In the genomic region with DNA sequence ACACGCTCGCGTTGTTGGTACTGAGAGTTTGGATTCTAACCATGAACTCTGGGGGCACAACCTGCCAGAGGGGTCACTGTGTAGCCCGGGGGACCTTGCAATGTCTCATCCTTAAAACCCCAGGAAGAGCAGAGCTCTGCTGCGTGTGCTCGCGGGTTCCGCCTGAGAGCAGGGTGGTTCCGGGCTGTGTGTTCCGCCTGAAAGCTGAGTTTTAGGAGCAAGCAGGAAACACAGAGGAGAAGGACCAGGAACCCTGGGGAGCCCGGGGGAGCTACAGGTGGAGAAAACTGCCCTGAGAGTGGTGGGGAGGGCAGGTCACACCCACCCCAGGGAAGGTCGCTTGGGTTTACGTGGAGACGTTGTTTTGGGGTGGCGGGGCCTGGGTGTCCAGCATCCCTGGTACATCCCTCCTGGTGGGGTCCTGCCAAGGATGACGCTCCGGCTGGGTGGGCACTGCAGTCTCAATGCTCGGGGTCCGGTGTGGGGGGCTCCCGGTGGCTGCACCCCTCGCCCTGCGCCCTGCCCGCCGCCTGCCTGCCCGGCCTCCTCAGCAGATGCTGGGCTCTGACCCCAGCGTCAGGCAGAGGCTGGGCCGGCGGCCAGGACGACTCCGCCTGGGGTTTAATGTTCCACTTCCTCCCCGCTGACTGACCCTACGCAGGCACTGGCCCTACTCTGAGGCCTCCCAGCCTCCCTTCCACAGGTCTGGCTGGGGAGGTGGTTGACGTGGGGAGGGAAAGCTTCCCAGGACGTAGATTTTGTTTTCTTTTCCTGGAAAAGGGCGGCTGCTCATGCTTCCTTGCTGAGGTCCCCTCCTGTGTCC, we compare ENCODE assay signal across 21 cellular contexts. TPM values are rescaled to one million over a fixed set of nuclear protein-coding genes. Genes with fewer than 3 reads are reported as not detected.
DNase-seq lines count a peak whose midpoint lies in the region; ATAC-seq, FAIRE-seq and TF ChIP-seq lines count a peak whose summit lies in the region.
"Had no signal": no experiment of that assay in that cellular context is flagged by ENCODE, and none has a peak within 500 bp of the region (broad histone marks: within the 10 kb centered on the region; RNA-seq: fewer than 3 reads in every experiment).

No MANE protein-coding gene starts in this region.

- H2AFZ ChIP-seq in K562 (ENCODE audit: low read depth, low read length), result peak overlapping the region; percentile 33; the same call in 1 of the 2 replicates
- H2AFZ ChIP-seq: PC-9 had no signal

- ATAC-seq in K562 (no peak), psoas muscle (peak in 3 of 4 donors; percentile 26 to 76 (median 44)), HG03460 (IDR thresholded peaks at IDR 0.05; ENCODE audit: unreplicated experiment) (no peak)

- H3K9me3 ChIP-seq in K562 (replicated peaks; ENCODE audit: control insufficient read depth, insufficient read depth, low read depth, low read length), result no peaks in the 10 kb centered on the region
- H3K9me3 ChIP-seq in kidney (ENCODE audit: control insufficient read depth in 1 of 2, low read length in 2 of 2), result no peaks in the 10 kb centered on the region
- no peaks in the 10 kb centered on the region for H3K9me3 ChIP-seq in psoas muscle
- no peaks in the 10 kb centered on the region for H3K9me3 ChIP-seq in MG63

- WGBS in K562 (ENCODE audit: insufficient coverage, low coverage, missing lambda C conversion rate), result 55% methylated on average over 29 of the region's 35 CpGs
- WGBS in psoas muscle, 3 donors, result 46 to 52% (median 48%) methylated on average over 30 to 35 of the region's 35 CpGs

- H3K4me3 ChIP-seq in K562 (no peak overlapping the region), kidney (ENCODE audit: low read length in 2 of 2) (peak overlapping the region in 1 of 2 donors; percentile 47), psoas muscle (no peak overlapping the region), MG63 (no peak overlapping the region)
- H3K4me3 ChIP-seq: PC-9 had no signal

- H3K4me1 ChIP-seq in K562 (replicated peaks in 1 of 2; ENCODE audit: control insufficient read depth in 2 of 2, insufficient read depth in 2 of 2, low read length in 2 of 2) (peaks cover 16 to 84% of the 10 kb centered on the region in 2 experiments), kidney (ENCODE audit: control insufficient read depth in 1 of 2, insufficient read depth in 1 of 2, low read depth in 1 of 2, low read length in 2 of 2) (peaks cover 14 to 23% of the 10 kb centered on the region in 2 donors), psoas muscle (no peaks in the 10 kb centered on the region)

- BruUV-seq in K562 (replicated peaks; lab: Mats Ljungman, UMichigan), result no TSS peak

- CTCF ChIA-PET in K562 (lab: Yijun Ruan, JAX; ENCODE audit: low intra/inter-chr PET ratio), result no interaction called here

- TF ChIP-seq CTCF in K562 (IDR thresholded peaks at IDR 0.05 in 2 of 3, conservative IDR thresholded peaks at IDR 0.05 in 1 of 3; ENCODE audit: insufficient read depth in 2 of 3, low read depth in 1 of 3, low read length in 3 of 3) (no peak), kidney (IDR thresholded peaks at IDR 0.05; ENCODE audit: borderline replicate concordance, extremely low read depth, insufficient read depth) (no peak), psoas muscle (IDR thresholded peaks at IDR 0.05) (no peak)

- DNase-seq in DMS153 (lab: John Stamatoyannopoulos, UW), result peak; percentile 49
- no peak for DNase-seq in K562 (ENCODE audit: extremely low read depth in 1 of 4, low spot score in 3 of 4)
- peak; percentile 93 for DNase-seq in kidney
- DNase-seq in psoas muscle, result peak; percentile 49 to 76
- DNase-seq in MG63, result no peak
- DNase-seq in activated CD4-positive, alpha-beta T cell treated with anti-CD3 and anti-CD28 coated beads, Interleukin-2, amount 50 U/mL, for 4 hours, result no peak
- no peak for DNase-seq in NCI-H446 treated with DMSO at 0.1 percent for 48 hours (lab: John Stamatoyannopoulos, UW)
- DNase-seq: activated CD4-positive, alpha-beta memory T cell treated with anti-CD3 and anti-CD28 coated beads for 36 hours; C1 segment of cervical spinal cord; hypothalamus; mesendoderm; stimulated activated naive CD4-positive, alpha-beta T cell treated with Interleukin-2 at 50 U/mL for 16 hours had no signal

- H3K27ac ChIP-seq in K562 (ENCODE audit: extremely low read depth, low read depth, low read length) (no peak overlapping the region), kidney (ENCODE audit: low read depth in 2 of 2, low read length in 2 of 2) (peak overlapping the region; percentile 87), psoas muscle (peak overlapping the region; percentile 41)
- H3K27ac ChIP-seq: PC-9 had no signal

- H3K27me3 ChIP-seq in K562 (ENCODE audit: control insufficient read depth in 2 of 2, insufficient read depth in 2 of 2, low read length in 2 of 2) (peaks cover 6 to 15% of the 10 kb centered on the region in 2 experiments; a peak in 3 of 5 replicates), psoas muscle (ENCODE audit: insufficient read depth in 3 of 3, low read length in 2 of 3) (peaks cover 0 to 23% (median 14%) of the 10 kb centered on the region in 3 donors), MG63 (no peaks in the 10 kb centered on the region)

- FAIRE-seq in K562 (lab: Jason Lieb, UNC), result no peak
- FAIRE-seq in kidney (lab: Jason Lieb, UNC), result no peak
- FAIRE-seq: bronchial epithelial cell, endothelial cell of umbilical vein, GM18507 had no signal

- no peaks in the 10 kb centered on the region for H3K79me2 ChIP-seq in K562 (ENCODE audit: control insufficient read depth, insufficient read depth, low read length)

- no peak for TF ChIP-seq RAD21 in K562 (CRISPR knock-in tag; conservative IDR thresholded peaks at IDR 0.05 in 1 of 2, IDR thresholded peaks at IDR 0.05 in 1 of 2)

- intact Hi-C loops in K562 (cut with micrococcal nuclease) (no loop called here), kidney (cut with DNase I) (no loop called here), psoas muscle (cut with DNase I) (no loop called here)

- TF ChIP-seq POLR2A in K562 (conservative IDR thresholded peaks at IDR 0.05), result no peak

- no peaks in the 10 kb centered on the region for H4K20me1 ChIP-seq in K562 (replicated peaks; ENCODE audit: control insufficient read depth, insufficient read depth, low read length)

- no peaks in the 10 kb centered on the region for H3K9me1 ChIP-seq in K562 (ENCODE audit: control insufficient read depth, insufficient read depth, low read length)

- TF ChIP-seq EP300 in K562 (IDR thresholded peaks at IDR 0.05; ENCODE audit: low read length), result no peak

- H3K9ac ChIP-seq in K562 (ENCODE audit: insufficient read depth in 1 of 2, low read depth in 2 of 2, low read length in 2 of 2), result peak overlapping the region in 1 of 2 experiments; percentile 64; a peak in 1 of 4 replicates
- H3K9ac ChIP-seq in kidney (ENCODE audit: low read length in 2 of 2), result peak overlapping the region in 1 of 2 donors; percentile 51

- in situ Hi-C loops in K562 (cut with MboI), result no loop called here

- H3K36me3 ChIP-seq in K562 (ENCODE audit: control insufficient read depth, insufficient read depth, low read length) (no peaks in the 10 kb centered on the region), kidney (ENCODE audit: control insufficient read depth in 1 of 2, insufficient read depth in 2 of 2, low read length in 2 of 2) (no peaks in the 10 kb centered on the region), psoas muscle (ENCODE audit: insufficient read depth in 1 of 2, low read depth in 1 of 2) (no peaks in the 10 kb centered on the region), MG63 (no peaks in the 10 kb centered on the region)

- POLR2A ChIA-PET in K562 (lab: Yijun Ruan, JAX), result no interaction called here

- no peak overlapping the region for H3K4me2 ChIP-seq in K562 (ENCODE audit: insufficient read depth, low read length)
- H3K4me2 ChIP-seq: PC-9 had no signal

RNA-seq across cellular contexts. Expression of a gene that starts 17.2 kb away (rescaled TPM):
- 35.9 and 114 TPM in 2 replicates for total RNA-seq in K562 (2011; cell fraction: chromatin; rRNA removed; ENCODE audit: low replicate concordance)
- 121 and 123 TPM in 2 replicates for total RNA-seq in K562 (2011; cell fraction: nucleolus; rRNA removed)
- total RNA-seq in K562 (2011; cell fraction: nucleoplasm; rRNA removed), result 60.4 and 67.1 TPM in 2 replicates
- total RNA-seq in K562 (2014; rRNA removed) (34.0 and 50.2 TPM in 2 replicates), K562 (2014; rRNA removed; fragmentation: Illumina TruSeq; extraction: Trizol) (1.0 and 1.4 TPM in 2 replicates), K562 (2015; rRNA removed; fragmentation: Illumina TruSeq; extraction: Trizol) (10.6 and 12.2 TPM in 2 replicates), K562 (2021) (42.3 and 46.4 TPM in 2 replicates), kidney (14.8 TPM), psoas muscle (1 to 10 TPM; 1.5 to 3.5 (median 2.6) TPM)
- polyA plus RNA-seq in K562 (2011; rRNA removed) (13.2 and 23.8 TPM in 2 replicates), K562 (2014; fragmentation: Illumina TruSeq; extraction: Trizol) (6.3 and 17.8 TPM in 2 replicates), K562 (2014; fragmentation: Nextera tagmentation; extraction: Ambion mirVana) (under 1 TPM; 0.28 to 0.60 TPM), K562 (2014; rRNA removed) (52.8 and 54.9 TPM in 2 replicates), kidney (ENCODE audit: insufficient read depth, low read depth, low replicate concordance) (8.6 TPM), psoas muscle (1 to 10 TPM; 4.1 to 6.7 (median 4.3) TPM)
- 21.2 and 54.5 TPM in 2 replicates for polyA plus RNA-seq in K562 (2011; cell fraction: cytosol; rRNA removed)
- polyA plus RNA-seq in K562 (2011; cell fraction: nucleus; rRNA removed), result 125 and 192 TPM in 2 replicates
- 23.9 and 32.3 TPM in 2 replicates for polyA plus RNA-seq in K562 (2012)
- 3.2 and 3.9 TPM in 2 replicates for polyA minus RNA-seq in K562 (2011; rRNA and poly(A)+ RNA removed)
- 12.4 and 13.6 TPM in 2 replicates for polyA minus RNA-seq in K562 (2011; cell fraction: cytosol; rRNA and poly(A)+ RNA removed)
- polyA minus RNA-seq in K562 (2011; cell fraction: nucleus; rRNA and poly(A)+ RNA removed), result 34.3 and 38.5 TPM in 2 replicates
- 7.3 and 18.2 TPM in 2 replicates for total RNA-seq in MG63 (2014; rRNA removed; shearing (Covaris generic); ENCODE audit: low replicate concordance)

RNA-seq across cellular contexts. Expression of a gene that starts 40.5 kb away (rescaled TPM):
- total RNA-seq in K562 (2011; cell fraction: chromatin; rRNA removed; ENCODE audit: low replicate concordance), result 0.21 TPM in 1 of 2 replicates, not detected in the other
- total RNA-seq in K562 (2011; cell fraction: nucleolus; rRNA removed), result 0.17 TPM in 1 of 2 replicates, not detected in the other
- total RNA-seq in K562 (2011; cell fraction: nucleoplasm; rRNA removed), result not detected in 2 replicates
- total RNA-seq in K562 (2014; rRNA removed) (not detected in 2 replicates), K562 (2014; rRNA removed; fragmentation: Illumina TruSeq; extraction: Trizol) (not detected in 2 replicates), K562 (2015; rRNA removed; fragmentation: Illumina TruSeq; extraction: Trizol) (not detected in 2 replicates), K562 (2021) (not detected in 2 replicates), kidney (1.5 TPM), psoas muscle (under 1 TPM in 1 of 4 donors, not detected in 3; 0.27 TPM)
- polyA plus RNA-seq in K562 (2011; rRNA removed) (not detected in 2 replicates), K562 (2014; fragmentation: Illumina TruSeq; extraction: Trizol) (not detected in 2 replicates), K562 (2014; fragmentation: Nextera tagmentation; extraction: Ambion mirVana) (not detected), K562 (2014; rRNA removed) (not detected in 2 replicates), kidney (ENCODE audit: insufficient read depth, low read depth, low replicate concordance) (not detected), psoas muscle (under 1 TPM; 0.03 to 0.10 (median 0.10) TPM)
- 0.06 TPM in 1 of 2 replicates, not detected in the other for polyA plus RNA-seq in K562 (2011; cell fraction: cytosol; rRNA removed)
- polyA plus RNA-seq in K562 (2011; cell fraction: nucleus; rRNA removed), result 0.07 and 0.38 TPM in 2 replicates
- 0.10 TPM in 1 of 2 replicates, not detected in the other for polyA plus RNA-seq in K562 (2012)
- not detected in 2 replicates for polyA minus RNA-seq in K562 (2011; rRNA and poly(A)+ RNA removed)
- polyA minus RNA-seq in K562 (2011; cell fraction: cytosol; rRNA and poly(A)+ RNA removed), result not detected in 2 replicates
- 0.13 TPM in 1 of 2 replicates, not detected in the other for polyA minus RNA-seq in K562 (2011; cell fraction: nucleus; rRNA and poly(A)+ RNA removed)
- not detected in 2 replicates for total RNA-seq in MG63 (2014; rRNA removed; shearing (Covaris generic); ENCODE audit: low replicate concordance)
- total RNA-seq: activated CD4-positive, alpha-beta memory T cell treated with anti-CD3 and anti-CD28 coated beads for 36 hours; activated T-helper 2 cell treated with anti-CD3 and anti-CD28 coated beads, Interferon-gamma antibody, Interleukin-2, Interleukin-4, amounts not matched to agents 10 μg/mL and 5 μg/mL and 100 μg/mL, durations not matched to agents 14 hours and 24 hours and 36 hours; bronchial epithelial cell; endothelial cell of umbilical vein; NCI-H460 had no signal
- polyA plus RNA-seq: endothelial cell of umbilical vein had no signal

RNA-seq across cellular contexts. Expression of a gene that starts 59.0 kb away (rescaled TPM):
- total RNA-seq in K562 (2011; cell fraction: chromatin; rRNA removed; ENCODE audit: low replicate concordance), result 0.35 TPM in 1 of 2 replicates, not detected in the other
- 0.17 TPM in 1 of 2 replicates, not detected in the other for total RNA-seq in K562 (2011; cell fraction: nucleolus; rRNA removed)
- not detected in 2 replicates for total RNA-seq in K562 (2011; cell fraction: nucleoplasm; rRNA removed)
- total RNA-seq in K562 (2014; rRNA removed) (0.32 TPM in 1 of 2 replicates, not detected in the other), K562 (2014; rRNA removed; fragmentation: Illumina TruSeq; extraction: Trizol) (not detected in 2 replicates), K562 (2015; rRNA removed; fragmentation: Illumina TruSeq; extraction: Trizol) (not detected in 2 replicates), K562 (2021) (not detected in 2 replicates), kidney (2.3 TPM), psoas muscle (not detected)
- polyA plus RNA-seq in K562 (2011; rRNA removed) (0.04 TPM in 2 replicates), K562 (2014; fragmentation: Illumina TruSeq; extraction: Trizol) (not detected in 2 replicates), K562 (2014; fragmentation: Nextera tagmentation; extraction: Ambion mirVana) (not detected), K562 (2014; rRNA removed) (not detected in 2 replicates), kidney (ENCODE audit: insufficient read depth, low read depth, low replicate concordance) (0.28 TPM), psoas muscle (not detected)
- polyA plus RNA-seq in K562 (2011; cell fraction: cytosol; rRNA removed), result 0.04 and 0.06 TPM in 2 replicates
- polyA plus RNA-seq in K562 (2011; cell fraction: nucleus; rRNA removed), result 0.06 and 0.07 TPM in 2 replicates
- polyA plus RNA-seq in K562 (2012), result 0.04 and 0.11 TPM in 2 replicates
- polyA minus RNA-seq in K562 (2011; rRNA and poly(A)+ RNA removed), result not detected in 2 replicates
- not detected in 2 replicates for polyA minus RNA-seq in K562 (2011; cell fraction: cytosol; rRNA and poly(A)+ RNA removed)
- 0.13 and 0.22 TPM in 2 replicates for polyA minus RNA-seq in K562 (2011; cell fraction: nucleus; rRNA and poly(A)+ RNA removed)
- total RNA-seq in MG63 (2014; rRNA removed; shearing (Covaris generic); ENCODE audit: low replicate concordance), result not detected in 2 replicates
- total RNA-seq: activated CD4-positive, alpha-beta memory T cell treated with anti-CD3 and anti-CD28 coated beads for 36 hours; activated T-helper 2 cell treated with anti-CD3 and anti-CD28 coated beads, Interferon-gamma antibody, Interleukin-2, Interleukin-4, amounts not matched to agents 10 μg/mL and 5 μg/mL and 100 μg/mL, durations not matched to agents 14 hours and 24 hours and 36 hours; endothelial cell of umbilical vein; NCI-H460; posterior vena cava; T-helper 2 cell treated with Interferon-gamma antibody and Interleukin-4, amounts not matched to agents 100 ng/mL and 5 ng/mL, for 36 hours had no signal
- polyA plus RNA-seq: endothelial cell of umbilical vein had no signal

Comparison
In these comparisons a context has a peak if more than half of its experiments do, and no peak if none do; other contexts are left out.
1. DNase-seq: peak in DMS153 (single experiment), kidney (single experiment) and psoas muscle (2 of 2); none in K562 (0 of 4), MG63 (single experiment), activated CD4-positive, alpha-beta T cell treated with anti-CD3 and anti-CD28 coated beads, Interleukin-2, amount 50 U/mL, for 4 hours (0 of 2) and NCI-H446 treated with DMSO at 0.1 percent for 48 hours (single experiment).
2. ATAC-seq: peak in psoas muscle (3 of 4); none in K562 (single experiment) and HG03460 (single experiment).